In genomic region chr2:113791697-113792590, GRCh38 we compare ENCODE assay signal across 8 cellular contexts. TPM values are rescaled to one million over a fixed set of nuclear protein-coding genes. Genes with fewer than 3 reads are reported as not detected.
DNase-seq lines count a peak whose midpoint lies in the region; ATAC-seq and TF ChIP-seq lines count a peak whose summit lies in the region.

No MANE protein-coding gene starts in this region.

- intact Hi-C loops in upper lobe of right lung (cut with DNase I): no loop called here

- no peaks in the 10 kb centered on the region for H3K36me3 ChIP-seq in upper lobe of right lung
- H3K36me3 ChIP-seq in right atrium auricular region: no peaks in the 10 kb centered on the region

- H3K27ac Mint-ChIP-seq in activated naive CD8-positive, alpha-beta T cell treated with anti-CD3 and anti-CD28 coated beads for 36 hours: peak overlapping the region; percentile 95
- H3K27ac Mint-ChIP-seq in immature natural killer cell: no peak overlapping the region

- H3K4me1 ChIP-seq in upper lobe of right lung: no peaks in the 10 kb centered on the region
- peaks cover 0 to 9% of the 10 kb centered on the region in 2 donors for H3K4me1 ChIP-seq in right atrium auricular region

- no peaks in the 10 kb centered on the region for H3K36me3 Mint-ChIP-seq in activated naive CD8-positive, alpha-beta T cell treated with anti-CD3 and anti-CD28 coated beads for 36 hours
- H3K36me3 Mint-ChIP-seq in immature natural killer cell: no peaks in the 10 kb centered on the region

- H3K27ac ChIP-seq in upper lobe of right lung (no peak overlapping the region), right atrium auricular region (no peak overlapping the region)

- H3K4me1 Mint-ChIP-seq in activated naive CD8-positive, alpha-beta T cell treated with anti-CD3 and anti-CD28 coated beads for 36 hours: peaks cover 22% of the 10 kb centered on the region
- no peaks in the 10 kb centered on the region for H3K4me1 Mint-ChIP-seq in immature natural killer cell

- H3K9me3 Mint-ChIP-seq in activated naive CD8-positive, alpha-beta T cell treated with anti-CD3 and anti-CD28 coated beads for 36 hours: no peaks in the 10 kb centered on the region
- peaks cover 0 to 2% (median 0%) of the 10 kb centered on the region in 6 donors for H3K9me3 Mint-ChIP-seq in immature natural killer cell

- peak overlapping the region; percentile 27 for H3K4me3 Mint-ChIP-seq in activated naive CD8-positive, alpha-beta T cell treated with anti-CD3 and anti-CD28 coated beads for 36 hours
- no peak overlapping the region for H3K4me3 Mint-ChIP-seq in immature natural killer cell

- ATAC-seq in HG03097 (IDR thresholded peaks at IDR 0.05; ENCODE audit: low FRiP score, unreplicated experiment): peak; percentile 97
- ATAC-seq in upper lobe of right lung: peak; percentile 46

- H3K27me3 ChIP-seq in upper lobe of right lung (no peaks in the 10 kb centered on the region), right atrium auricular region (no peaks in the 10 kb centered on the region)

- peak; percentile 14 for DNase-seq in stimulated activated CD4-positive, alpha-beta T cell treated with anti-CD3 and anti-CD28 coated beads, Interleukin-15, amount 100 ng/mL, for 24 hours
- DNase-seq in stimulated activated CD4-positive, alpha-beta T cell treated with anti-CD3 and anti-CD28 coated beads, Interleukin-2, amount 100 ng/mL, for 24 hours: no peak
- no peak for DNase-seq in activated naive CD8-positive, alpha-beta T cell treated with anti-CD3 and anti-CD28 coated beads for 36 hours
- DNase-seq in upper lobe of right lung: no peak
- no peak for DNase-seq in right atrium auricular region (ENCODE audit: low spot score)
- DNase-seq in immature natural killer cell: no peak
- no peak for DNase-seq in stimulated activated CD4-positive, alpha-beta T cell treated with anti-CD3 and anti-CD28 coated beads, Interleukin-4, amount 100 ng/mL, for 4 hours

- H3K9me3 ChIP-seq in upper lobe of right lung: no peaks in the 10 kb centered on the region
- H3K9me3 ChIP-seq in right atrium auricular region: no peaks in the 10 kb centered on the region

- H3K4me3 ChIP-seq in upper lobe of right lung: no peak overlapping the region
- no peak overlapping the region for H3K4me3 ChIP-seq in right atrium auricular region

- H3K27me3 Mint-ChIP-seq in activated naive CD8-positive, alpha-beta T cell treated with anti-CD3 and anti-CD28 coated beads for 36 hours: no peaks in the 10 kb centered on the region
- H3K27me3 Mint-ChIP-seq in immature natural killer cell (ENCODE audit: low read depth in 3 of 3): peaks cover 0 to 5% (median under 1%) of the 10 kb centered on the region in 3 donors

- TF ChIP-seq CTCF in upper lobe of right lung (IDR thresholded peaks at IDR 0.05) (no peak), right atrium auricular region (IDR thresholded peaks at IDR 0.05) (no peak)

RNA-seq across cellular contexts. Expression of gene SLC35F5, which starts 35.5 kb away (rescaled TPM):
- total RNA-seq in activated naive CD8-positive, alpha-beta T cell treated with anti-CD3 and anti-CD28 coated beads for 36 hours: 10 to 100 TPM; 20.8 to 21.3 TPM
- 76.0 TPM for total RNA-seq in upper lobe of right lung
- 10 to 100 TPM; 38.7 to 54.3 TPM for total RNA-seq in right atrium auricular region
- 10 to 100 TPM; 10.4 to 11.9 (median 10.5) TPM for polyA plus RNA-seq in immature natural killer cell
